20 cellular contexts compared by ENCODE assay signal in genomic region chrX:149476513-149476912, GRCh38. TPM values are rescaled to one million over a fixed set of nuclear protein-coding genes. Genes with fewer than 3 reads are reported as not detected.
DNase-seq lines count a peak whose midpoint lies in the region; ATAC-seq, FAIRE-seq and TF ChIP-seq lines count a peak whose summit lies in the region.
"Had no signal": no experiment of that assay in that cellular context is flagged by ENCODE, and none has a peak within 500 bp of the region (broad histone marks: within the 10 kb centered on the region; RNA-seq: fewer than 3 reads in every experiment).

No MANE protein-coding gene starts in this region.

- CTCF ChIA-PET in CD8-positive, alpha-beta memory T cell (lab: Charles Lee): no interaction called here

- no peak overlapping the region for H3K27ac ChIP-seq in CD8-positive, alpha-beta memory T cell (ENCODE audit: low read depth, low read length)
- no peak overlapping the region for H3K27ac ChIP-seq in ascending aorta
- H3K27ac ChIP-seq: A549, right atrium auricular region, uterus had no signal

- no peak overlapping the region for H3K4me3 Mint-ChIP-seq in CD8-positive, alpha-beta memory T cell
- H3K4me3 Mint-ChIP-seq: CD4-positive, CD25-positive, alpha-beta regulatory T cell had no signal

- ATAC-seq in HG02852 (IDR thresholded peaks at IDR 0.05; ENCODE audit: unreplicated experiment) (peak; percentile 73), HG02588 (IDR thresholded peaks at IDR 0.05; ENCODE audit: unreplicated experiment) (no peak)
- ATAC-seq: left cardiac atrium had no signal

- in situ Hi-C loops in ACHN (cut with HindIII; ENCODE audit: low pct_ligation_motif_present, low pct_unique_long_range_greater_than_20kb, low sequenced_read_pairs): no loop called here

- H3K4me1 Mint-ChIP-seq in CD8-positive, alpha-beta memory T cell: peaks cover 0 to 8% (median 0%) of the 10 kb centered on the region in 3 donors

- no peak for TF ChIP-seq POLR2A in NB4 (IDR thresholded peaks at IDR 0.05; ENCODE audit: extremely low read depth, insufficient read length)

- intact Hi-C loops in ascending aorta (cut with DNase I): no loop called here

- H3K36me3 ChIP-seq in CD8-positive, alpha-beta memory T cell (ENCODE audit: insufficient read depth, low read length): no peaks in the 10 kb centered on the region
- H3K36me3 ChIP-seq in ascending aorta: peaks cover 6 to 17% of the 10 kb centered on the region in 2 donors
- H3K36me3 ChIP-seq: right atrium auricular region, uterus had no signal

- peak; percentile 80 for FAIRE-seq in GM19239 (lab: Jason Lieb, UNC)
- FAIRE-seq: A549 had no signal

- H3K36me3 Mint-ChIP-seq in CD8-positive, alpha-beta memory T cell: peaks cover 2 to 44% (median 3%) of the 10 kb centered on the region in 3 donors

- no peaks in the 10 kb centered on the region for H3K9me3 ChIP-seq in CD8-positive, alpha-beta memory T cell (ENCODE audit: low read length)
- H3K9me3 ChIP-seq in ascending aorta: no peaks in the 10 kb centered on the region
- H3K9me3 ChIP-seq: A549, right atrium auricular region, uterus had no signal

- peak overlapping the region in 6 of 8 donors; percentile 8 to 60 (median 25) for H3K27ac Mint-ChIP-seq in CD8-positive, alpha-beta memory T cell

- H3K4me3 ChIP-seq in CD8-positive, alpha-beta memory T cell (ENCODE audit: low read length): no peak overlapping the region
- H3K4me3 ChIP-seq in NB4 (ENCODE audit: low read depth, low read length): no peak overlapping the region
- H3K4me3 ChIP-seq in ascending aorta: no peak overlapping the region
- H3K4me3 ChIP-seq: A549, right atrium auricular region, uterus had no signal

- POLR2A ChIA-PET in CD8-positive, alpha-beta memory T cell (lab: Charles Lee): no interaction called here

- no peaks in the 10 kb centered on the region for H3K9me3 Mint-ChIP-seq in CD8-positive, alpha-beta memory T cell

- no peaks in the 10 kb centered on the region for H3K4me1 ChIP-seq in CD8-positive, alpha-beta memory T cell (ENCODE audit: insufficient read depth, low read length)
- H3K4me1 ChIP-seq in ascending aorta: no peaks in the 10 kb centered on the region
- H3K4me1 ChIP-seq: A549, right atrium auricular region, uterus had no signal

- no peaks in the 10 kb centered on the region for H3K27me3 ChIP-seq in CD8-positive, alpha-beta memory T cell (ENCODE audit: insufficient read depth, low read length, poor library complexity, severe bottlenecking)
- H3K27me3 ChIP-seq in ascending aorta: no peaks in the 10 kb centered on the region
- H3K27me3 ChIP-seq: right atrium auricular region, uterus had no signal

- DNase-seq in CD8-positive, alpha-beta memory T cell: no peak
- DNase-seq in GM19239 (ENCODE audit: insufficient read length, low spot score) (no peak), NB4 (ENCODE audit: low read depth) (peak; percentile 39), ascending aorta (ENCODE audit: low spot score in 2 of 2) (no peak), NK-92 (lab: John Stamatoyannopoulos, UW; ENCODE audit: unreplicated experiment) (no peak), ACHN (no peak)
- DNase-seq: activated CD8-positive, alpha-beta memory T cell treated with anti-CD3 and anti-CD28 coated beads for 24 hours; activated effector memory CD4-positive, alpha-beta T cell treated with anti-CD3 and anti-CD28 coated beads, Interleukin-2, amount 50 U/mL, for 16 hours; CD4-positive, CD25-positive, alpha-beta regulatory T cell; DMS79; left cardiac atrium; NCI-H1048; NCI-H2171; NCI-H748 treated with DMSO at 0.1 percent for 48 hours; stimulated activated CD4-positive, alpha-beta T cell treated with anti-CD3 and anti-CD28 coated beads, Interleukin-1b, Interleukin-23, amount 100 ng/mL, for 48 hours; uterus had no signal

- H3K27me3 Mint-ChIP-seq in CD8-positive, alpha-beta memory T cell: peaks cover 0 to 7% of the 10 kb centered on the region in 2 donors
- H3K27me3 Mint-ChIP-seq: CD4-positive, CD25-positive, alpha-beta regulatory T cell had no signal

- TF ChIP-seq CTCF in NB4 (IDR thresholded peaks at IDR 0.05; ENCODE audit: low read depth, low read length) (no peak), ascending aorta (IDR thresholded peaks at IDR 0.05) (no peak)

RNA-seq across cellular contexts. Expression of gene IDS, which starts 28.6 kb away (rescaled TPM):
- 10 to 100 TPM; 84.6 to 86.0 TPM for total RNA-seq in CD8-positive, alpha-beta memory T cell
- polyA plus RNA-seq in CD8-positive, alpha-beta memory T cell: 145 TPM
- total RNA-seq in ascending aorta: 82.7 TPM
